In genomic region chr2:46227674-46228289, GRCh38 we compare ENCODE assay signal across 34 cellular contexts.
"Had no signal": no experiment of that assay in that cellular context is flagged by ENCODE, and none has a peak within 500 bp of the region (broad histone marks: within the 10 kb centered on the region; RNA-seq: fewer than 3 reads in every experiment).

No MANE protein-coding gene starts in this region.

- H3K9me3 Mint-ChIP-seq: activated naive CD4-positive, alpha-beta T cell treated with anti-CD3 and anti-CD28 coated beads for 36 hours; activated naive CD4-positive, alpha-beta T cell treated with anti-CD3 and anti-CD28 coated beads, Interleukin-2, amount 50 U/mL, for 24 hours; activated T-cell treated with anti-CD3 and anti-CD28 coated beads, Interleukin-2, amount 50 U/mL, for 24 hours; dendritic cell treated with granulocyte-macrophage colony-stimulating factor and Interleukin-4, amounts not matched to agents 40 ng/mL and 50 ng/mL, for 4 days; effector memory CD8-positive, alpha-beta T cell had no signal

- H3K36me3 ChIP-seq: adrenal gland, breast epithelium, cardiac muscle cell, colonic mucosa, esophagus muscularis mucosa, gastrocnemius medialis, heart left ventricle had no signal

- H3K4me1 ChIP-seq: breast epithelium, colonic mucosa had no signal

- H3K27me3 Mint-ChIP-seq: activated naive CD4-positive, alpha-beta T cell treated with anti-CD3 and anti-CD28 coated beads, Interleukin-2, amount 50 U/mL, for 24 hours; effector memory CD8-positive, alpha-beta T cell had no signal

- H3K36me3 Mint-ChIP-seq: activated CD4-positive, alpha-beta memory T cell treated with anti-CD3 and anti-CD28 coated beads for 36 hours; activated naive CD4-positive, alpha-beta T cell treated with anti-CD3 and anti-CD28 coated beads, Interleukin-2, amount 50 U/mL, for 24 hours; activated naive CD8-positive, alpha-beta T cell treated with anti-CD3 and anti-CD28 coated beads for 36 hours; brain had no signal

- H3K27ac Mint-ChIP-seq: activated CD4-positive, alpha-beta T cell treated with anti-CD3 and anti-CD28 coated beads for 36 hours; activated CD4-positive, alpha-beta T cell treated with anti-CD3 and anti-CD28 coated beads, Interleukin-2, amount 10 ng/mL, durations not matched to agents 24 days and 14 days; activated CD8-positive, alpha-beta memory T cell treated with anti-CD3 and anti-CD28 coated beads, Interleukin-2, amount 10 ng/mL, durations not matched to agents 7 days and 5 days; activated CD8-positive, alpha-beta T cell treated with anti-CD3 and anti-CD28 coated beads, Interleukin-2, amount 10 ng/mL, durations not matched to agents 7 days and 5 days; activated naive CD4-positive, alpha-beta T cell treated with anti-CD3 and anti-CD28 coated beads for 36 hours; activated naive CD4-positive, alpha-beta T cell treated with anti-CD3 and anti-CD28 coated beads, Interleukin-2, amount 50 U/mL, for 24 hours; activated naive CD8-positive, alpha-beta T cell treated with anti-CD3 and anti-CD28 coated beads for 36 hours; activated naive CD8-positive, alpha-beta T cell treated with anti-CD3 and anti-CD28 coated beads, Interleukin-2, amount 50 U/mL, for 24 hours; activated T-helper 2 cell treated with anti-CD3 and anti-CD28 coated beads, Interferon-gamma antibody, Interleukin-2, Interleukin-4, amounts not matched to agents 10 μg/mL and 5 μg/mL and 100 μg/mL, durations not matched to agents 14 hours and 24 hours and 36 hours; brain; dendritic cell treated with granulocyte-macrophage colony-stimulating factor and Interleukin-4, amounts not matched to agents 40 ng/mL and 50 ng/mL, for 4 days; effector memory CD8-positive, alpha-beta T cell had no signal

- H3K4me3 ChIP-seq: adrenal gland, breast epithelium, cardiac muscle cell, colonic mucosa, dorsolateral prefrontal cortex, esophagus muscularis mucosa, gastrocnemius medialis, heart left ventricle had no signal

- H3K27me3 ChIP-seq: adrenal gland, breast epithelium, cardiac muscle cell, colonic mucosa, dorsolateral prefrontal cortex, esophagus muscularis mucosa, foreskin keratinocyte, gastrocnemius medialis, heart left ventricle had no signal

- DNase-seq: activated CD4-positive, alpha-beta memory T cell treated with anti-CD3 and anti-CD28 coated beads for 36 hours; activated CD4-positive, alpha-beta T cell treated with anti-CD3 and anti-CD28 coated beads for 36 hours; activated CD4-positive, alpha-beta T cell treated with anti-CD3 and anti-CD28 coated beads, Interleukin-2, amount 10 ng/mL, durations not matched to agents 24 days and 14 days; activated CD4-positive, CD25-positive, alpha-beta regulatory T cell; activated CD4-positive, CD25-positive, alpha-beta regulatory T cell treated with anti-CD3 and anti-CD28 coated beads, Interleukin-2, amount 50 U/mL, for 72 hours; activated CD8-positive, alpha-beta memory T cell treated with anti-CD3 and anti-CD28 coated beads, Interleukin-2, amount 10 ng/mL, durations not matched to agents 7 days and 5 days; activated CD8-positive, alpha-beta memory T cell treated with anti-CD3 and anti-CD28 coated beads, Interleukin-2, amount 50 U/mL, for 4 hours; activated CD8-positive, alpha-beta T cell treated with anti-CD3 and anti-CD28 coated beads, Interleukin-2, amount 10 ng/mL, durations not matched to agents 7 days and 5 days; activated effector memory CD4-positive, alpha-beta T cell treated with anti-CD3 and anti-CD28 coated beads, Interleukin-2, amount 50 U/mL, for 16 hours; activated naive CD4-positive, alpha-beta T cell treated with anti-CD3 and anti-CD28 coated beads for 36 hours; activated naive CD8-positive, alpha-beta T cell treated with anti-CD3 and anti-CD28 coated beads for 36 hours; activated naive CD8-positive, alpha-beta T cell treated with anti-CD3 and anti-CD28 coated beads, Interleukin-2, amount 50 U/mL, for 24 hours; activated T-cell treated with anti-CD3 and anti-CD28 coated beads, Interleukin-2, amount 50 U/mL, for 24 hours; adrenal gland; amygdala; aorta; central memory CD4-positive, alpha-beta T cell; cerebellar nuclear complex; colonic mucosa; dorsolateral prefrontal cortex; effector memory CD8-positive, alpha-beta T cell; erythroblast; foreskin keratinocyte; gastrocnemius medialis; glutamatergic neuron; heart left ventricle; T-helper 2 cell had no signal

- H3K4me3 Mint-ChIP-seq: activated CD4-positive, alpha-beta memory T cell treated with anti-CD3 and anti-CD28 coated beads for 36 hours; activated CD4-positive, alpha-beta T cell treated with anti-CD3 and anti-CD28 coated beads for 36 hours; activated CD4-positive, alpha-beta T cell treated with anti-CD3 and anti-CD28 coated beads, Interleukin-2, amount 10 ng/mL, durations not matched to agents 24 days and 14 days; activated CD8-positive, alpha-beta memory T cell treated with anti-CD3 and anti-CD28 coated beads, Interleukin-2, amount 10 ng/mL, durations not matched to agents 7 days and 5 days; activated CD8-positive, alpha-beta T cell treated with anti-CD3 and anti-CD28 coated beads, Interleukin-2, amount 10 ng/mL, durations not matched to agents 7 days and 5 days; activated naive CD4-positive, alpha-beta T cell treated with anti-CD3 and anti-CD28 coated beads for 36 hours; activated naive CD4-positive, alpha-beta T cell treated with anti-CD3 and anti-CD28 coated beads, Interleukin-2, amount 50 U/mL, for 24 hours; activated naive CD8-positive, alpha-beta T cell treated with anti-CD3 and anti-CD28 coated beads for 36 hours; activated naive CD8-positive, alpha-beta T cell treated with anti-CD3 and anti-CD28 coated beads, Interleukin-2, amount 50 U/mL, for 24 hours; activated T-cell treated with anti-CD3 and anti-CD28 coated beads, Interleukin-2, amount 50 U/mL, for 24 hours; brain; dendritic cell treated with granulocyte-macrophage colony-stimulating factor and Interleukin-4, amounts not matched to agents 40 ng/mL and 50 ng/mL, for 4 days; effector memory CD8-positive, alpha-beta T cell had no signal

- H3K27ac ChIP-seq: adrenal gland, breast epithelium, cardiac muscle cell, colonic mucosa, dorsolateral prefrontal cortex, esophagus muscularis mucosa, foreskin keratinocyte, gastrocnemius medialis, heart left ventricle had no signal

- H3K9me3 ChIP-seq: adrenal gland, breast epithelium, colonic mucosa, esophagus muscularis mucosa, gastrocnemius medialis had no signal

- ATAC-seq: activated CD4-positive, alpha-beta T cell treated with anti-CD3 and anti-CD28 coated beads for 36 hours; activated CD8-positive, alpha-beta memory T cell treated with anti-CD3 and anti-CD28 coated beads, Interleukin-2, amount 10 ng/mL, durations not matched to agents 7 days and 5 days; activated CD8-positive, alpha-beta T cell treated with anti-CD3 and anti-CD28 coated beads, Interleukin-2, amount 10 ng/mL, durations not matched to agents 7 days and 5 days; activated naive CD8-positive, alpha-beta T cell treated with anti-CD3 and anti-CD28 coated beads, Interleukin-2, amount 50 U/mL, for 24 hours; effector memory CD8-positive, alpha-beta T cell; foreskin keratinocyte; gastrocnemius medialis; heart left ventricle had no signal
